In the genomic region with DNA sequence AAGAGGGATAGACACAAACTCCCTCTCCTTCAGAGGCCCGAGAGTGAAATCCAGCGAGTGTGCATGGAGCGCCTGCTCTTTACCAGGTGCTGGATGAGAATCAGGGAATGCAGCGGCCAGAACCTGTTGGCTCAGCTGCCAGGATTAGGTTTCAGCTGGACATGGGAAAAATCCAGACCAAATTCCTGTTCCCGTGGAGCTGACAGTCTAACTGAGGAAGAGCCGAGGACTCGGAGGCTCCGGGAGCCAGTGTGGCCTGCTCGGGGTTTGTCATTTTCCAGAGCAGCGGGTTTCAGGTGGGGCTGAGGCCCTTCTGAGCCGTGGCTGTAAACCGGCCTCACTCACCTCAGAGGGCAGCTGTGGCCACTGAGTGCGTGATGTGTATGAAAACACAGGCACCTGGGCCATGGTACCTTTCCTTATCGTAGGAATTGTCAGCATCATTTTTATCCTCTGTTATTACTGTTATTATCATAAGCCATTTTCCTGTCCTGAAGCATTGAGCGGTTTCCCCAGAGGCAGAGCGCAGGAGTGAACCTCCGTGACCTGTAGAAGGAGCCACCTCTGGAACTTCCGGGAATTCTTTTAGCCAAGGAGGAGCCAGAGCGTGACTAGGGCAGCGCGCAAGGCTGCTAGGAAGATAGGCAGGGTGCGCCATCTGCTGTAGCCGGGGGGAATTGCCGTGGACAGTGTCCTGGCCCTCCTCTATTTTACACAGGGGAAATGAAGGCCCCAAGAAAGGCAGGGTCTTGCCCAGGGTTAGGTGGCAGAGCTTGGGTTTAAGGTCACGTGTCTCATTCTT, we compare ENCODE assay signal across 1 cellular context.
TF ChIP-seq lines count a peak whose summit lies in the region.

No MANE protein-coding gene starts in this region.

TF ChIP-seq in K562, 482 proteins besides CTCF, POLR2A, EP300 and RAD21 (continued from another document and continues in another):
- TF ChIP-seq VEZF1 (CRISPR knock-in tag; IDR thresholded peaks at IDR 0.05) = 0 out of 2 replicates have a peak, but pooled peaks have one; percentile 17
- TF ChIP-seq ZNF354B (CRISPR knock-in tag; IDR thresholded peaks at IDR 0.05) = no peak
- no peak for TF ChIP-seq PKNOX1 (IDR thresholded peaks at IDR 0.05)
- peak; percentile 61 for TF ChIP-seq MYC (IDR thresholded peaks at IDR 0.05; ENCODE audit: low read depth, low read length)
- no peak for TF ChIP-seq MYC (CRISPR knock-in tag; IDR thresholded peaks at IDR 0.05; ENCODE audit: borderline replicate concordance, low read depth)
- TF ChIP-seq NFXL1 (CRISPR knock-in tag; IDR thresholded peaks at IDR 0.05) = no peak
- TF ChIP-seq POLR2AphosphoS2 (IDR thresholded peaks at IDR 0.05; ENCODE audit: low read length) = no peak
- TF ChIP-seq KAT7 (CRISPR knock-in tag; IDR thresholded peaks at IDR 0.05; ENCODE audit: borderline replicate concordance) = 0 out of 2 replicates have a peak, but pooled peaks have one; percentile 26
- TF ChIP-seq SAP30 (IDR thresholded peaks at IDR 0.05; ENCODE audit: borderline replicate concordance, insufficient read depth, low read depth, low read length, poor library complexity, severe bottlenecking) = no peak
- 0 out of 2 replicates have a peak, but pooled peaks have one; percentile 23 for TF ChIP-seq MTA3 (IDR thresholded peaks at IDR 0.05; ENCODE audit: borderline replicate concordance)
- no peak for TF ChIP-seq ILF3 (IDR thresholded peaks at IDR 0.05; ENCODE audit: borderline replicate concordance)
- TF ChIP-seq CC2D1A (IDR thresholded peaks at IDR 0.05) = peak; percentile 75
- peak; percentile 52; the same call in 1 of the 2 replicates for TF ChIP-seq REST (CRISPR knock-in tag; IDR thresholded peaks at IDR 0.05; ENCODE audit: low read depth)
- TF ChIP-seq SETDB1 (IDR thresholded peaks at IDR 0.05; ENCODE audit: low read length) = no peak
- no peak for TF ChIP-seq PHTF2 (CRISPR knock-in tag; IDR thresholded peaks at IDR 0.05)
- TF ChIP-seq ETV5 (CRISPR knock-in tag; IDR thresholded peaks at IDR 0.05; ENCODE audit: low read depth) = peak; percentile 63; the same call in 1 of the 2 replicates
- TF ChIP-seq ZNF263 (CRISPR knock-in tag; IDR thresholded peaks at IDR 0.05; ENCODE audit: borderline replicate concordance) = no peak
- TF ChIP-seq, protein P1, sequence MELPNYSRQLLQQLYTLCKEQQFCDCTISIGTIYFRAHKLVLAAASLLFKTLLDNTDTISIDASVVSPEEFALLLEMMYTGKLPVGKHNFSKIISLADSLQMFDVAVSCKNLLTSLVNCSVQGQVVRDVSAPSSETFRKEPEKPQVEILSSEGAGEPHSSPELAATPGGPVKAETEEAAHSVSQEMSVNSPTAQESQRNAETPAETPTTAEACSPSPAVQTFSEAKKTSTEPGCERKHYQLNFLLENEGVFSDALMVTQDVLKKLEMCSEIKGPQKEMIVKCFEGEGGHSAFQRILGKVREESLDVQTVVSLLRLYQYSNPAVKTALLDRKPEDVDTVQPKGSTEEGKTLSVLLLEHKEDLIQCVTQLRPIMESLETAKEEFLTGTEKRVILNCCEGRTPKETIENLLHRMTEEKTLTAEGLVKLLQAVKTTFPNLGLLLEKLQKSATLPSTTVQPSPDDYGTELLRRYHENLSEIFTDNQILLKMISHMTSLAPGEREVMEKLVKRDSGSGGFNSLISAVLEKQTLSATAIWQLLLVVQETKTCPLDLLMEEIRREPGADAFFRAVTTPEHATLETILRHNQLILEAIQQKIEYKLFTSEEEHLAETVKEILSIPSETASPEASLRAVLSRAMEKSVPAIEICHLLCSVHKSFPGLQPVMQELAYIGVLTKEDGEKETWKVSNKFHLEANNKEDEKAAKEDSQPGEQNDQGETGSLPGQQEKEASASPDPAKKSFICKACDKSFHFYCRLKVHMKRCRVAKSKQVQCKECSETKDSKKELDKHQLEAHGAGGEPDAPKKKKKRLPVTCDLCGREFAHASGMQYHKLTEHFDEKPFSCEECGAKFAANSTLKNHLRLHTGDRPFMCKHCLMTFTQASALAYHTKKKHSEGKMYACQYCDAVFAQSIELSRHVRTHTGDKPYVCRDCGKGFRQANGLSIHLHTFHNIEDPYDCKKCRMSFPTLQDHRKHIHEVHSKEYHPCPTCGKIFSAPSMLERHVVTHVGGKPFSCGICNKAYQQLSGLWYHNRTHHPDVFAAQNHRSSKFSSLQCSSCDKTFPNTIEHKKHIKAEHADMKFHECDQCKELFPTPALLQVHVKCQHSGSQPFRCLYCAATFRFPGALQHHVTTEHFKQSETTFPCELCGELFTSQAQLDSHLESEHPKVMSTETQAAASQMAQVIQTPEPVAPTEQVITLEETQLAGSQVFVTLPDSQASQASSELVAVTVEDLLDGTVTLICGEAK (IDR thresholded peaks at IDR 0.05) = peak; percentile 41; the same call in 1 of the 2 replicates
- TF ChIP-seq, protein P1 (CRISPR knock-in tag; IDR thresholded peaks at IDR 0.05) = no peak
- peak; percentile 16; the same call in 1 of the 2 replicates for TF ChIP-seq RAD51 (IDR thresholded peaks at IDR 0.05; ENCODE audit: borderline replicate concordance, low read depth)
- no peak for TF ChIP-seq ZC3H4 (CRISPR knock-in tag; IDR thresholded peaks at IDR 0.05; ENCODE audit: borderline replicate concordance)
- TF ChIP-seq NR2C2 (CRISPR knock-in tag; IDR thresholded peaks at IDR 0.05) = 0 out of 2 replicates have a peak, but pooled peaks have one; percentile 21
- TF ChIP-seq NR2C2 (tag; IDR thresholded peaks at IDR 0.05) = peak; percentile 84
- TF ChIP-seq ZFP36 (IDR thresholded peaks at IDR 0.05; ENCODE audit: low read depth, low read length, partially characterized antibody) = peak; percentile 70
- no peak for TF ChIP-seq PHF21A (IDR thresholded peaks at IDR 0.05; ENCODE audit: borderline replicate concordance, low read depth)
- TF ChIP-seq AFF1 (IDR thresholded peaks at IDR 0.05; ENCODE audit: low read depth in 1 of 2, partially characterized antibody in 2 of 2) = no peak
- TF ChIP-seq MAZ (CRISPR knock-in tag; conservative IDR thresholded peaks at IDR 0.05 in 1 of 2, IDR thresholded peaks at IDR 0.05 in 1 of 2) = peak in 1 of 2 experiments; percentile 40; a peak in 1 of 4 replicates
- TF ChIP-seq PREB (CRISPR knock-in tag; IDR thresholded peaks at IDR 0.05) = 0 out of 2 replicates have a peak, but pooled peaks have one; percentile 61
- 0 out of 2 replicates have a peak, but pooled peaks have one; percentile 39 for TF ChIP-seq ZNF583 (CRISPR knock-in tag; IDR thresholded peaks at IDR 0.05)
- peak; percentile 37; the same call in 1 of the 2 replicates for TF ChIP-seq TEAD4 (IDR thresholded peaks at IDR 0.05; ENCODE audit: low read length)
- no peak for TF ChIP-seq TEAD4 (CRISPR knock-in tag; IDR thresholded peaks at IDR 0.05; ENCODE audit: borderline replicate concordance)
- TF ChIP-seq HDAC2 (IDR thresholded peaks at IDR 0.05) = no peak
- TF ChIP-seq ZNF3 (CRISPR knock-in tag; IDR thresholded peaks at IDR 0.05) = no peak
- no peak for TF ChIP-seq ZNF12 (CRISPR knock-in tag; IDR thresholded peaks at IDR 0.05)
- TF ChIP-seq U2AF2 (optimal IDR thresholded peaks at IDR 0.05; ENCODE audit: low read depth, low read length) = no peak
- TF ChIP-seq KLF13 (tag; IDR thresholded peaks at IDR 0.05; ENCODE audit: borderline replicate concordance, low read depth) = no peak
